16 cellular contexts compared by ENCODE assay signal in genomic region chr14:104499784-104500496, GRCh38.
DNase-seq lines count a peak whose midpoint lies in the region; ATAC-seq and TF ChIP-seq lines count a peak whose summit lies in the region.
"Had no signal": no experiment of that assay in that cellular context is flagged by ENCODE, and none has a peak within 500 bp of the region (broad histone marks: within the 10 kb centered on the region; RNA-seq: fewer than 3 reads in every experiment).

No MANE protein-coding gene starts in this region.

- no peaks in the 10 kb centered on the region for H3K36me3 ChIP-seq in H7 (replicated peaks; ENCODE audit: control insufficient read depth, insufficient read depth, low read length)
- H3K36me3 ChIP-seq: BLaER1 had no signal

- no peak overlapping the region for H3K4me3 Mint-ChIP-seq in stimulated activated effector memory CD8-positive, alpha-beta T cell treated with anti-CD3 and anti-CD28 coated beads, Interleukin-12 subunit alpha, Interleukin-12 subunit beta, amount 100 ng/mL, for 72 hours
- no peak overlapping the region for H3K4me3 Mint-ChIP-seq in activated T-helper 17 cell treated with anti-CD3 and anti-CD28 coated beads, Interleukin-2, amount 50 U/mL, for 72 hours
- H3K4me3 Mint-ChIP-seq: CD8-positive, alpha-beta memory T cell had no signal

- H3K27me3 Mint-ChIP-seq in activated T-helper 17 cell treated with anti-CD3 and anti-CD28 coated beads, Interleukin-2, amount 50 U/mL, for 72 hours: peaks cover 5% of the 10 kb centered on the region

- no peak overlapping the region for H3K27ac ChIP-seq in coronary artery
- H3K27ac ChIP-seq: BLaER1 had no signal

- peak; percentile 19 for DNase-seq in H7
- DNase-seq in coronary artery (ENCODE audit: low spot score): peak; percentile 50
- DNase-seq in mesenteric fat pad (ENCODE audit: low spot score): peak; percentile 87
- DNase-seq in stimulated activated effector memory CD8-positive, alpha-beta T cell treated with anti-CD3 and anti-CD28 coated beads, Interleukin-12 subunit alpha, Interleukin-12 subunit beta, amount 100 ng/mL, for 72 hours (ENCODE audit: low spot score in 2 of 2): no peak
- DNase-seq in A172 (ENCODE audit: low spot score): no peak
- no peak for DNase-seq in hypothalamus (lab: John Stamatoyannopoulos, UW)
- DNase-seq: CD8-positive, alpha-beta memory T cell; EL; HCEC 1CT; IMR-90; NCI-H187 treated with DMSO at 0.1 percent for 48 hours; NCI-H446; PC-3; SHP77 had no signal

- TF ChIP-seq CTCF in coronary artery (IDR thresholded peaks at IDR 0.05): no peak

- peaks cover 19% of the 10 kb centered on the region for H3K9me3 Mint-ChIP-seq in stimulated activated effector memory CD8-positive, alpha-beta T cell treated with anti-CD3 and anti-CD28 coated beads, Interleukin-12 subunit alpha, Interleukin-12 subunit beta, amount 100 ng/mL, for 72 hours
- H3K9me3 Mint-ChIP-seq in activated T-helper 17 cell treated with anti-CD3 and anti-CD28 coated beads, Interleukin-2, amount 50 U/mL, for 72 hours: peaks cover 17% of the 10 kb centered on the region

- no peaks in the 10 kb centered on the region for H3K4me1 Mint-ChIP-seq in stimulated activated effector memory CD8-positive, alpha-beta T cell treated with anti-CD3 and anti-CD28 coated beads, Interleukin-12 subunit alpha, Interleukin-12 subunit beta, amount 100 ng/mL, for 72 hours
- H3K4me1 Mint-ChIP-seq in activated T-helper 17 cell treated with anti-CD3 and anti-CD28 coated beads, Interleukin-2, amount 50 U/mL, for 72 hours: no peaks in the 10 kb centered on the region
- H3K4me1 Mint-ChIP-seq: CD8-positive, alpha-beta memory T cell had no signal

- H3K4me3 ChIP-seq in H7 (ENCODE audit: insufficient read depth, low read depth, low read length) (no peak overlapping the region), coronary artery (no peak overlapping the region)
- H3K4me3 ChIP-seq: BLaER1 had no signal

- ATAC-seq in stimulated activated effector memory CD8-positive, alpha-beta T cell treated with anti-CD3 and anti-CD28 coated beads, Interleukin-12 subunit alpha, Interleukin-12 subunit beta, amount 100 ng/mL, for 72 hours: peak; percentile 20
- no peak for ATAC-seq in activated T-helper 17 cell treated with anti-CD3 and anti-CD28 coated beads, Interleukin-2, amount 50 U/mL, for 72 hours (replicated peaks)
- ATAC-seq: PC-3 had no signal

- H3K27ac Mint-ChIP-seq in stimulated activated effector memory CD8-positive, alpha-beta T cell treated with anti-CD3 and anti-CD28 coated beads, Interleukin-12 subunit alpha, Interleukin-12 subunit beta, amount 100 ng/mL, for 72 hours: no peak overlapping the region
- H3K27ac Mint-ChIP-seq in activated T-helper 17 cell treated with anti-CD3 and anti-CD28 coated beads, Interleukin-2, amount 50 U/mL, for 72 hours: no peak overlapping the region

- H3K36me3 Mint-ChIP-seq in stimulated activated effector memory CD8-positive, alpha-beta T cell treated with anti-CD3 and anti-CD28 coated beads, Interleukin-12 subunit alpha, Interleukin-12 subunit beta, amount 100 ng/mL, for 72 hours: no peaks in the 10 kb centered on the region
- no peaks in the 10 kb centered on the region for H3K36me3 Mint-ChIP-seq in activated T-helper 17 cell treated with anti-CD3 and anti-CD28 coated beads, Interleukin-2, amount 50 U/mL, for 72 hours (ENCODE audit: low read depth)

- H3K27me3 ChIP-seq in H7 (ENCODE audit: control insufficient read depth, insufficient read depth, low read length): no peaks in the 10 kb centered on the region
- H3K27me3 ChIP-seq: BLaER1 had no signal

Comparison
In these comparisons a context has a peak if more than half of its experiments do, and no peak if none do; other contexts are left out.
1. DNase-seq: peak in H7 (single experiment), coronary artery (single experiment) and mesenteric fat pad (single experiment); none in stimulated activated effector memory CD8-positive, alpha-beta T cell treated with anti-CD3 and anti-CD28 coated beads, Interleukin-12 subunit alpha, Interleukin-12 subunit beta, amount 100 ng/mL, for 72 hours (0 of 2), A172 (single experiment) and hypothalamus (0 of 51).